ENCODE assay signal across 11 cellular contexts in genomic region chr5:95923918-95924559, GRCh38. TPM values are rescaled to one million over a fixed set of nuclear protein-coding genes. Genes with fewer than 3 reads are reported as not detected.
DNase-seq lines count a peak whose midpoint lies in the region; ATAC-seq, FAIRE-seq and TF ChIP-seq lines count a peak whose summit lies in the region.
"Had no signal": no experiment of that assay in that cellular context is flagged by ENCODE, and none has a peak within 500 bp of the region (broad histone marks: within the 10 kb centered on the region; RNA-seq: fewer than 3 reads in every experiment).

No MANE protein-coding gene starts in this region.

- TF ChIP-seq EP300 in ovary (IDR thresholded peaks at IDR 0.05): no peak

- H3K9me1 ChIP-seq in keratinocyte (ENCODE audit: control insufficient read depth, extremely low read depth, insufficient read depth, low read length): peaks cover 7% of the 10 kb centered on the region

- no peak for TF ChIP-seq CTCF in keratinocyte (optimal IDR thresholded peaks at IDR 0.05 in 1 of 3, IDR thresholded peaks at IDR 0.05 in 1 of 3, conservative IDR thresholded peaks at IDR 0.05 in 1 of 3; ENCODE audit: extremely low read depth in 1 of 3, insufficient read depth in 2 of 3, low read length in 3 of 3)
- TF ChIP-seq CTCF in ovary (IDR thresholded peaks at IDR 0.05): no peak
- no peak for TF ChIP-seq CTCF in endodermal cell (conservative IDR thresholded peaks at IDR 0.05)

- DNase-seq in GM23248: no peak
- DNase-seq in KBM-7: peak; percentile 24
- DNase-seq in keratinocyte (ENCODE audit: low read depth, low spot score): no peak
- DNase-seq in ovary: no peak
- no peak for DNase-seq in CD8-positive, alpha-beta memory T cell
- no peak for DNase-seq in cerebellum (ENCODE audit: low spot score)
- DNase-seq in endodermal cell: no peak
- DNase-seq: heart right ventricle had no signal

- in situ Hi-C loops in GM23248 (cut with MboI) (no loop called here), KBM-7 (cut with MboI; ENCODE audit: low pct_unique_long_range_greater_than_20kb, low sequenced_read_pairs) (no loop called here)

- peak overlapping the region in 1 of 8 donors; percentile 52 for H3K27ac Mint-ChIP-seq in CD8-positive, alpha-beta memory T cell
- H3K27ac Mint-ChIP-seq in endodermal cell: no peak overlapping the region

- no peaks in the 10 kb centered on the region for H3K9me2 ChIP-seq in GM23248 (ENCODE audit: insufficient read depth)

- peaks cover 0 to 7% (median 0%) of the 10 kb centered on the region in 3 donors for H3K36me3 Mint-ChIP-seq in CD8-positive, alpha-beta memory T cell
- peaks cover 7% of the 10 kb centered on the region for H3K36me3 Mint-ChIP-seq in endodermal cell (ENCODE audit: low read depth)

- no peak overlapping the region for H3K4me3 Mint-ChIP-seq in CD8-positive, alpha-beta memory T cell
- H3K4me3 Mint-ChIP-seq in endodermal cell: no peak overlapping the region

- H3K4me1 ChIP-seq in GM23248 (ENCODE audit: insufficient read depth) (peaks cover 53% of the 10 kb centered on the region), keratinocyte (ENCODE audit: control insufficient read depth, extremely low read depth, insufficient read depth, low read length) (peaks cover 58% of the 10 kb centered on the region), ovary (ENCODE audit: insufficient read depth) (no peaks in the 10 kb centered on the region), endodermal cell (ENCODE audit: control insufficient read depth, insufficient read depth, low read length) (no peaks in the 10 kb centered on the region)
- no peaks in the 10 kb centered on the region for H3K4me1 ChIP-seq in CD8-positive, alpha-beta memory T cell (ENCODE audit: insufficient read depth, low read length)
- H3K4me1 ChIP-seq: parathyroid adenoma had no signal

- no peaks in the 10 kb centered on the region for H3K9me3 Mint-ChIP-seq in CD8-positive, alpha-beta memory T cell
- peaks cover 4% of the 10 kb centered on the region for H3K9me3 Mint-ChIP-seq in endodermal cell

- peak; percentile 32 for ATAC-seq in GM18861 (IDR thresholded peaks at IDR 0.05; ENCODE audit: unreplicated experiment)

- no peak for TF ChIP-seq POLR2A in ovary (IDR thresholded peaks at IDR 0.05)

- H4K20me1 ChIP-seq in GM23248 (ENCODE audit: insufficient read depth) (peaks cover 52% of the 10 kb centered on the region), keratinocyte (ENCODE audit: control insufficient read depth, extremely low read depth, insufficient read depth, low read length) (peaks cover 38% of the 10 kb centered on the region)

- H3K4me2 ChIP-seq in GM23248 (ENCODE audit: unreplicated experiment) (no peak overlapping the region), keratinocyte (ENCODE audit: control insufficient read depth, extremely low read depth, insufficient read depth, low read depth, low read length) (no peak overlapping the region)

- H3K27ac ChIP-seq in GM23248 (peak overlapping the region; percentile 36), keratinocyte (ENCODE audit: control insufficient read depth, insufficient read depth, low read length) (peak overlapping the region; percentile 25), ovary (no peak overlapping the region), endodermal cell (ENCODE audit: low read depth, low read length) (no peak overlapping the region)
- no peak overlapping the region for H3K27ac ChIP-seq in CD8-positive, alpha-beta memory T cell (ENCODE audit: low read depth, low read length)
- H3K27ac ChIP-seq: parathyroid adenoma had no signal

- H3K9me3 ChIP-seq in GM23248 (ENCODE audit: low read depth) (no peaks in the 10 kb centered on the region), keratinocyte (ENCODE audit: control insufficient read depth, low read depth, low read length) (no peaks in the 10 kb centered on the region), ovary (no peaks in the 10 kb centered on the region), endodermal cell (ENCODE audit: control insufficient read depth, low read length) (no peaks in the 10 kb centered on the region)
- H3K9me3 ChIP-seq in CD8-positive, alpha-beta memory T cell (ENCODE audit: low read length): no peaks in the 10 kb centered on the region
- H3K9me3 ChIP-seq: ascending aorta, heart right ventricle had no signal

- POLR2A ChIA-PET in CD8-positive, alpha-beta memory T cell (lab: Charles Lee): interaction anchor here (0.7 kb wide), 1 partner anchor 27 kb away, joined by 3 read pairs; no protein-coding TSS in a partner anchor

- H3F3A ChIP-seq in GM23248 (ENCODE audit: insufficient read depth): peaks cover 95% of the 10 kb centered on the region

- dilution Hi-C loops in keratinocyte (cut with MboI; ENCODE audit: extremely low pct_ligation_motif_present, low sequenced_read_pairs): no loop called here

- H2AFZ ChIP-seq in GM23248: no peak overlapping the region
- no peak overlapping the region for H2AFZ ChIP-seq in keratinocyte (ENCODE audit: control insufficient read depth, low read length)
- H2AFZ ChIP-seq: parathyroid adenoma had no signal

- H3K36me3 ChIP-seq in GM23248 (ENCODE audit: low read depth): peaks cover 67% of the 10 kb centered on the region
- H3K36me3 ChIP-seq in keratinocyte (ENCODE audit: control insufficient read depth in 2 of 2, extremely low read depth in 1 of 2, insufficient read depth in 2 of 2, low read length in 2 of 2): peaks cover 7 to 25% of the 10 kb centered on the region in 2 experiments
- no peaks in the 10 kb centered on the region for H3K36me3 ChIP-seq in ovary
- H3K36me3 ChIP-seq in CD8-positive, alpha-beta memory T cell (ENCODE audit: insufficient read depth, low read length): no peaks in the 10 kb centered on the region
- H3K36me3 ChIP-seq in endodermal cell (ENCODE audit: control insufficient read depth, insufficient read depth, low read length): peaks cover 21% of the 10 kb centered on the region
- H3K36me3 ChIP-seq: ascending aorta, heart right ventricle had no signal

- no peak overlapping the region for H3K9ac ChIP-seq in GM23248
- H3K9ac ChIP-seq in keratinocyte (ENCODE audit: control insufficient read depth, extremely low read depth, insufficient read depth, low read length): no peak overlapping the region
- H3K9ac ChIP-seq in endodermal cell (ENCODE audit: extremely low read depth, low read length, poor library complexity, severe bottlenecking): no peak overlapping the region
- H3K9ac ChIP-seq: parathyroid adenoma had no signal

- H3K27me3 ChIP-seq in GM23248 (replicated peaks; ENCODE audit: insufficient read depth) (no peaks in the 10 kb centered on the region), keratinocyte (ENCODE audit: control insufficient read depth, extremely low read depth, insufficient read depth, low read length) (no peaks in the 10 kb centered on the region), ovary (no peaks in the 10 kb centered on the region), endodermal cell (ENCODE audit: control insufficient read depth, insufficient read depth, low read length, poor library complexity, severe bottlenecking) (no peaks in the 10 kb centered on the region)
- no peaks in the 10 kb centered on the region for H3K27me3 ChIP-seq in CD8-positive, alpha-beta memory T cell (ENCODE audit: insufficient read depth, low read length, poor library complexity, severe bottlenecking)
- H3K27me3 ChIP-seq: ascending aorta, heart right ventricle had no signal

- H3K79me2 ChIP-seq in GM23248 (ENCODE audit: insufficient read depth): peaks cover 98% of the 10 kb centered on the region
- peaks cover 90% of the 10 kb centered on the region for H3K79me2 ChIP-seq in keratinocyte (ENCODE audit: control insufficient read depth, insufficient read depth, low read length)

- H3K4me3 ChIP-seq in GM23248 (no peak overlapping the region), keratinocyte (ENCODE audit: control insufficient read depth in 2 of 3, extremely low read depth in 1 of 3, insufficient read depth in 2 of 3, low read depth in 1 of 3, low read length in 3 of 3) (no peak overlapping the region), ovary (no peak overlapping the region), endodermal cell (ENCODE audit: low read length) (no peak overlapping the region)
- no peak overlapping the region for H3K4me3 ChIP-seq in CD8-positive, alpha-beta memory T cell (ENCODE audit: low read length)
- H3K4me3 ChIP-seq: ascending aorta, heart right ventricle had no signal

- 91 to 100% methylated on average over 2 of the region's 2 CpGs for WGBS in GM23248 (ENCODE audit: low coverage in 1 of 2, low lambda C conversion rate in 2 of 2, missing lambda C conversion rate in 2 of 2), 2 experiments
- WGBS in ovary, 3 donors: 90 to 99% (median 95%) methylated on average over 2 of the region's 2 CpGs
- WGBS in endodermal cell (ENCODE audit: insufficient coverage in 1 of 2, insufficient read length in 1 of 2), 2 experiments: 90 to 92% methylated on average over 2 of the region's 2 CpGs

- no peak for FAIRE-seq in keratinocyte (lab: Jason Lieb, UNC)

- intact Hi-C loops in ovary (cut with DNase I): no loop called here

- CTCF ChIA-PET in CD8-positive, alpha-beta memory T cell (lab: Charles Lee): no interaction called here

- no peaks in the 10 kb centered on the region for H3K27me3 Mint-ChIP-seq in CD8-positive, alpha-beta memory T cell
- H3K27me3 Mint-ChIP-seq in endodermal cell (ENCODE audit: insufficient read depth): no peaks in the 10 kb centered on the region

- peaks cover 9 to 16% (median 16%) of the 10 kb centered on the region in 3 donors for H3K4me1 Mint-ChIP-seq in CD8-positive, alpha-beta memory T cell
- peaks cover 30% of the 10 kb centered on the region for H3K4me1 Mint-ChIP-seq in endodermal cell

RNA-seq across cellular contexts. Expression of gene ELL2, which starts 37.6 kb away (rescaled TPM):
- total RNA-seq in GM23248 (2014; rRNA removed; shearing (Covaris generic)): 228 and 243 TPM in 2 replicates
- 147 and 159 TPM in 2 replicates for polyA plus RNA-seq in GM23248 (2016; fragmentation: Nextera tagmentation; extraction: Ambion mirVana)
- 74.8 to 100 TPM (median 81.1 TPM) in 3 replicates for polyA plus RNA-seq in keratinocyte
- 137 TPM for polyA plus RNA-seq in keratinocyte (2011; ENCODE audit: low read depth)
- 48.0 and 87.5 TPM in 2 replicates for polyA plus RNA-seq in keratinocyte (2011; cell fraction: cytosol; rRNA removed)
- polyA plus RNA-seq in keratinocyte (2011; cell fraction: nucleus; rRNA removed): 81.5 and 105 TPM in 2 replicates
- 65.7 and 69.5 TPM in 2 replicates for polyA plus RNA-seq in keratinocyte (2012; ENCODE audit: low replicate concordance)
- 31.2 to 194 TPM (median 108 TPM) in 3 replicates for polyA minus RNA-seq in keratinocyte
- polyA minus RNA-seq in keratinocyte (2011; cell fraction: cytosol; rRNA and poly(A)+ RNA removed): 103 TPM
- polyA minus RNA-seq in keratinocyte (2011; cell fraction: nucleus; rRNA and poly(A)+ RNA removed): 182 and 311 TPM in 2 replicates
- total RNA-seq in ovary: 10 to 100 TPM; 15.8 to 73.2 (median 27.0) TPM
- polyA plus RNA-seq in ovary: 10 to 100 TPM in 1 of 2 donors, 1 to 10 TPM in 1; 7.2 to 10.1 TPM
- 10 to 100 TPM; 90.6 to 91.3 TPM for total RNA-seq in CD8-positive, alpha-beta memory T cell
- 5.0 TPM for polyA plus RNA-seq in CD8-positive, alpha-beta memory T cell
- 5.4 TPM for total RNA-seq in cerebellum
- 10 to 100 TPM; 28.6 to 44.1 TPM for total RNA-seq in endodermal cell
- 16.7 TPM for polyA plus RNA-seq in endodermal cell (2013, experiment 1 of 2)
- polyA plus RNA-seq in endodermal cell (2013, experiment 2 of 2): 17.0 TPM

Comparison
In these comparisons a context has a peak if more than half of its experiments do, and no peak if none do; other contexts are left out.
1. H3K27ac ChIP-seq: peak in GM23248 (single experiment) and keratinocyte (single experiment); none in ovary (0 of 2), CD8-positive, alpha-beta memory T cell (single experiment) and endodermal cell (single experiment).